Comparison of ENCODE assay signal across 8 cellular contexts in genomic region chr2:218217366-218218309, GRCh38. TPM values are rescaled to one million over a fixed set of nuclear protein-coding genes. Genes with fewer than 3 reads are reported as not detected.
DNase-seq lines count a peak whose midpoint lies in the region; ATAC-seq, FAIRE-seq and TF ChIP-seq lines count a peak whose summit lies in the region.

No MANE protein-coding gene starts in this region.

- H3K27ac ChIP-seq in small intestine (ENCODE audit: low read depth in 1 of 2, low read length in 1 of 2) = peak overlapping the region; percentile 86 to 95

- H3K36me3 ChIP-seq in small intestine (ENCODE audit: control insufficient read depth in 2 of 2, insufficient read depth in 2 of 2, low read length in 2 of 2) = peaks cover 0 to 2% of the 10 kb centered on the region in 2 donors

- peak; percentile 63 for DNase-seq in AG08396 (ENCODE audit: low spot score)
- peak; percentile 58 for DNase-seq in T-helper 9 cell
- no peak for DNase-seq in astrocyte of the cerebellum (ENCODE audit: low read depth)
- DNase-seq in small intestine = peak; percentile 73
- DNase-seq in NCI-H2081 treated with DMSO at 0.1 percent for 48 hours (lab: John Stamatoyannopoulos, UW) = no peak

- in situ Hi-C loops in astrocyte of the cerebellum (cut with HindIII; ENCODE audit: low sequenced_read_pairs) = no loop called here

- ATAC-seq in GM19023 (IDR thresholded peaks at IDR 0.05; ENCODE audit: unreplicated experiment) (peak; percentile 42), HG03520 (IDR thresholded peaks at IDR 0.05; ENCODE audit: unreplicated experiment) (peak; percentile 39)

- TF ChIP-seq CTCF in astrocyte of the cerebellum (IDR thresholded peaks at IDR 0.05; ENCODE audit: low read depth, low read length, missing control alignments) = no peak

- no peaks in the 10 kb centered on the region for H3K9me3 ChIP-seq in iPS-18c (ENCODE audit: control insufficient read depth, insufficient read depth, low read length)
- H3K9me3 ChIP-seq in small intestine (ENCODE audit: control insufficient read depth, low read depth) = no peaks in the 10 kb centered on the region

- H3K4me1 ChIP-seq in small intestine (ENCODE audit: control insufficient read depth in 2 of 2, insufficient read depth in 1 of 2, low read depth in 1 of 2, low read length in 1 of 2) = peaks cover 3 to 16% of the 10 kb centered on the region in 2 donors

- H3K4me3 ChIP-seq in astrocyte of the cerebellum (ENCODE audit: low read depth, low read length) (peak overlapping the region; percentile 98), iPS-18c (ENCODE audit: insufficient read depth, low read depth, low read length) (peak overlapping the region; percentile 44), small intestine (ENCODE audit: low read depth in 1 of 2, low read length in 2 of 2) (peak overlapping the region; percentile 68 to 97)

- no peaks in the 10 kb centered on the region for H3K27me3 ChIP-seq in small intestine (ENCODE audit: control insufficient read depth in 2 of 2, insufficient read depth in 2 of 2, low read length in 2 of 2)

- WGBS in small intestine, 3 donors = 0 to 1% (median 0%) methylated on average over 42 to 47 of the region's 47 CpGs

- no peak for FAIRE-seq in small intestine (lab: Jason Lieb, UNC)

RNA-seq across cellular contexts. Expression of gene ARPC2, which starts 0.6 kb away (rescaled TPM):
- polyA plus RNA-seq in small intestine = 100 to 1,000 TPM; 251 to 300 (median 288) TPM

RNA-seq across cellular contexts. Expression of gene GPBAR1, which starts 43.2 kb away (rescaled TPM):
- polyA plus RNA-seq in small intestine = 1 to 10 TPM; 1.3 to 3.9 (median 1.4) TPM

RNA-seq across cellular contexts. Expression of gene CXCR1, which starts 50.9 kb away (rescaled TPM):
- under 1 TPM in 2 of 3 donors, not detected in 1; 0.03 to 0.22 TPM for polyA plus RNA-seq in small intestine

RNA-seq across cellular contexts. Expression of gene AAMP, which starts 52.3 kb away (rescaled TPM):
- polyA plus RNA-seq in small intestine = 100 to 1,000 TPM; 101 to 134 (median 118) TPM

RNA-seq across cellular contexts. Expression of gene PNKD, which starts 52.7 kb away (rescaled TPM):
- 100 to 1,000 TPM in 1 of 3 donors, 10 to 100 TPM in 2; 88.4 to 137 (median 91.6) TPM for polyA plus RNA-seq in small intestine

Comparison
In these comparisons a context has a peak if more than half of its experiments do, and no peak if none do; other contexts are left out.
1. DNase-seq: peak in AG08396 (single experiment), T-helper 9 cell (single experiment) and small intestine (single experiment); none in astrocyte of the cerebellum (single experiment) and NCI-H2081 treated with DMSO at 0.1 percent for 48 hours (single experiment).
2. H3K4me3 ChIP-seq: peak in every context shown above with its lines; median percentile 98 in astrocyte of the cerebellum; 82 in small intestine; 44 in iPS-18c.